Comparison of ENCODE assay signal across 34 cellular contexts in the genomic region with DNA sequence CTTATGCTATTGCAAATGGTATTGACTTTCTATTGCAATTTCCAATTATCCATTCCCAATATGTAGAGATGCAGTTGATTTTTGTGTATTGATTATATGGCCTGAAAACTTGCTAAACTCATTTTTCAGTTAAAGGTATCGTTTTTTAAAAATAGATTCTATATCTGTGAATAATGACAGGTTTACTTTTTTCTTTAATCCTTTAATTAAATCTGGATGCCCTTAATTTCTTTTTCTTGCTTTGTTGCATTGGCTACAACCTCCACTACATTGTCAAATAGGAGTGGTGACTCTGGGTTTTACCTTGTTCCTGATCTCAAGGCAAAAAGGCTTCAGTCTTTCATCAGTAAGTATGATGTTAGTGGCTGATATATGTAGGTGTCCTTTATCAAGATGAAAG.
"Had no signal": no experiment of that assay in that cellular context is flagged by ENCODE, and none has a peak within 500 bp of the region (broad histone marks: within the 10 kb centered on the region; RNA-seq: fewer than 3 reads in every experiment).

No MANE protein-coding gene starts in this region.

- DNase-seq: Karpas-422, Kasumi-1, MG63, MM.1S, MV-4-11, NCI-H1048, NCI-H1092, NCI-H1092 treated with DMSO at 0.1 percent for 48 hours, NCI-H1105, NCI-H1105 treated with DMSO at 0.1 percent for 48 hours, NCI-H1417, NCI-H1417 treated with DMSO at 0.1 percent for 48 hours, NCI-H1436, NCI-H1436 treated with DMSO at 0.1 percent for 48 hours, NCI-H146, NCI-H1694, NCI-H1694 treated with DMSO at 0.1 percent for 48 hours, NCI-H187, NCI-H187 treated with DMSO at 0.1 percent for 48 hours, NCI-H1930, NCI-H2029, NCI-H2029 treated with DMSO at 0.1 percent for 48 hours, NCI-H2081, NCI-H2081 treated with DMSO at 0.1 percent for 48 hours, NCI-H2107, NCI-H2171, NCI-H2171 treated with DMSO at 0.1 percent for 48 hours, NCI-H2227 treated with DMSO at 0.1 percent for 48 hours, NCI-H226, NCI-H345, NCI-H446, NCI-H446 treated with DMSO at 0.1 percent for 48 hours, NCI-H510A, NCI-H510A treated with DMSO at 0.1 percent for 48 hours had no signal

- H3K36me3 ChIP-seq: MG63 had no signal

- H3K4me3 ChIP-seq: MG63 had no signal
